In genomic region chr4:55545681-55546632, GRCh38 we compare ENCODE assay signal across 1 cellular context.
TF ChIP-seq lines count a peak whose summit lies in the region.

No MANE protein-coding gene starts in this region.

TF ChIP-seq in K562, 482 proteins besides CTCF, POLR2A, EP300 and RAD21 (continued from another document and continues in another):
- no peak for TF ChIP-seq ZBTB33 (CRISPR knock-in tag; IDR thresholded peaks at IDR 0.05)
- no peak for TF ChIP-seq CEBPG (CRISPR knock-in tag; IDR thresholded peaks at IDR 0.05)
- no peak for TF ChIP-seq CEBPG (tag; conservative IDR thresholded peaks at IDR 0.05 in 1 of 2, IDR thresholded peaks at IDR 0.05 in 1 of 2)
- peak; percentile 41; the same call in 1 of the 2 replicates for TF ChIP-seq ZNF511 (CRISPR knock-in tag; IDR thresholded peaks at IDR 0.05)
- TF ChIP-seq HDAC8 (tag; IDR thresholded peaks at IDR 0.05), result no peak
- peak; percentile 36 to 84 for TF ChIP-seq E2F6 (IDR thresholded peaks at IDR 0.05; ENCODE audit: borderline replicate concordance in 1 of 2, extremely low read depth in 1 of 2, insufficient read depth in 1 of 2, insufficient read length in 1 of 2, low read depth in 1 of 2, low read length in 1 of 2, poor library complexity in 1 of 2, severe bottlenecking in 1 of 2)
- TF ChIP-seq PPARD (CRISPR knock-in tag; IDR thresholded peaks at IDR 0.05), result no peak
- TF ChIP-seq HMG20A (CRISPR knock-in tag; conservative IDR thresholded peaks at IDR 0.05), result no peak
- TF ChIP-seq SMARCC2 (IDR thresholded peaks at IDR 0.05; ENCODE audit: low read depth), result peak; percentile 58; the same call in 1 of the 2 replicates
- no peak for TF ChIP-seq CBX3 (IDR thresholded peaks at IDR 0.05; ENCODE audit: borderline replicate concordance in 1 of 2, low read length in 2 of 2)
- TF ChIP-seq ZNF586 (CRISPR knock-in tag; conservative IDR thresholded peaks at IDR 0.05), result no peak
- peak; percentile 54 to 56 for TF ChIP-seq NRF1 (conservative IDR thresholded peaks at IDR 0.05 in 1 of 2, IDR thresholded peaks at IDR 0.05 in 1 of 2)
- TF ChIP-seq XRCC3 (IDR thresholded peaks at IDR 0.05), result no peak
- TF ChIP-seq CHD2 (IDR thresholded peaks at IDR 0.05; ENCODE audit: low read depth, low read length), result 0 out of 2 replicates have a peak, but pooled peaks have one; percentile 7
- TF ChIP-seq PTRF (tag; IDR thresholded peaks at IDR 0.05), result no peak
- TF ChIP-seq ZNF740 (CRISPR knock-in tag; IDR thresholded peaks at IDR 0.05), result no peak
- TF ChIP-seq ZNF740 (tag; IDR thresholded peaks at IDR 0.05), result peak in 1 of 2 experiments; percentile 68; a peak in 1 of 4 replicates
- no peak for TF ChIP-seq KLF10 (CRISPR knock-in tag; IDR thresholded peaks at IDR 0.05)
- TF ChIP-seq ARID1B (IDR thresholded peaks at IDR 0.05), result no peak
- peak; percentile 89 for TF ChIP-seq POLR2G (IDR thresholded peaks at IDR 0.05; ENCODE audit: low read depth, low read length)
- no peak for TF ChIP-seq ZNF174 (CRISPR knock-in tag; IDR thresholded peaks at IDR 0.05)
- TF ChIP-seq ZNF655 (CRISPR knock-in tag; IDR thresholded peaks at IDR 0.05), result no peak
- peak; percentile 62 for TF ChIP-seq GMEB1 (CRISPR knock-in tag; IDR thresholded peaks at IDR 0.05)
- no peak for TF ChIP-seq ZNF354B (CRISPR knock-in tag; IDR thresholded peaks at IDR 0.05)
- TF ChIP-seq FOXA3 (CRISPR knock-in tag; conservative IDR thresholded peaks at IDR 0.05 in 1 of 2, IDR thresholded peaks at IDR 0.05 in 1 of 2), result no peak; a peak in 1 of 4 replicates
- peak; percentile 78 for TF ChIP-seq FIP1L1 (IDR thresholded peaks at IDR 0.05; ENCODE audit: low read depth, low read length, poor library complexity, severe bottlenecking)
- TF ChIP-seq BRD4 (IDR thresholded peaks at IDR 0.05), result no peak
- TF ChIP-seq ELF1 (tag; IDR thresholded peaks at IDR 0.05), result peak; percentile 72
- TF ChIP-seq HOXB6 (CRISPR knock-in tag; IDR thresholded peaks at IDR 0.05; ENCODE audit: borderline replicate concordance), result no peak
- TF ChIP-seq ZNF592 (IDR thresholded peaks at IDR 0.05), result peak; percentile 42; the same call in 1 of the 2 replicates
- 0 out of 2 replicates have a peak, but pooled peaks have one; percentile 37 for TF ChIP-seq PHF21A (IDR thresholded peaks at IDR 0.05; ENCODE audit: borderline replicate concordance, low read depth)
- no peak for TF ChIP-seq GATAD2A (IDR thresholded peaks at IDR 0.05)
- no peak for TF ChIP-seq ARID3B (CRISPR knock-in tag; IDR thresholded peaks at IDR 0.05; ENCODE audit: borderline replicate concordance)
- TF ChIP-seq RBM22 (IDR thresholded peaks at IDR 0.05; ENCODE audit: low read depth, low read length, poor library complexity, severe bottlenecking), result peak; percentile 74
- no peak for TF ChIP-seq NFXL1 (CRISPR knock-in tag; IDR thresholded peaks at IDR 0.05)
- peak; percentile 45; the same call in 1 of the 2 replicates for TF ChIP-seq C11orf30 (IDR thresholded peaks at IDR 0.05; ENCODE audit: low read depth)
- no peak; the same call in 1 of the 2 replicates for TF ChIP-seq POLR2H (tag; IDR thresholded peaks at IDR 0.05; ENCODE audit: low read depth)
- no peak for TF ChIP-seq ZNF778 (CRISPR knock-in tag; IDR thresholded peaks at IDR 0.05)
- peak; percentile 54 for TF ChIP-seq FOSL1 (tag; conservative IDR thresholded peaks at IDR 0.05)
- TF ChIP-seq CBFA2T2 (conservative IDR thresholded peaks at IDR 0.05), result no peak
- TF ChIP-seq NCOA1 (IDR thresholded peaks at IDR 0.05; ENCODE audit: low read depth), result peak; percentile 77; the same call in 1 of the 2 replicates
- peak; percentile 35; the same call in 1 of the 2 replicates for TF ChIP-seq JUND (IDR thresholded peaks at IDR 0.05; ENCODE audit: borderline replicate concordance, low read depth, low read length)
- no peak for TF ChIP-seq JUND (tag; IDR thresholded peaks at IDR 0.05; ENCODE audit: borderline replicate concordance, low read depth, low read length)
- TF ChIP-seq HINFP (tag; conservative IDR thresholded peaks at IDR 0.05; ENCODE audit: low read depth), result no peak
- no peak for TF ChIP-seq ZNF311 (CRISPR knock-in tag; IDR thresholded peaks at IDR 0.05)
- TF ChIP-seq CHD4 (IDR thresholded peaks at IDR 0.05; ENCODE audit: insufficient read depth, insufficient replicate concordance, low read depth, low read length, poor library complexity, severe bottlenecking), result peak; percentile 18
- no peak for TF ChIP-seq ZNF253 (CRISPR knock-in tag; conservative IDR thresholded peaks at IDR 0.05)
- TF ChIP-seq TARDBP (IDR thresholded peaks at IDR 0.05), result peak; percentile 82
- no peak for TF ChIP-seq PBX2 (CRISPR knock-in tag; IDR thresholded peaks at IDR 0.05; ENCODE audit: low read depth)
- TF ChIP-seq PBX2 (tag; conservative IDR thresholded peaks at IDR 0.05; ENCODE audit: low read depth), result no peak
- 0 out of 4 replicates have a peak, but pooled peaks of 1 of the 2 experiments have one; percentile 16 for TF ChIP-seq ETV6 (IDR thresholded peaks at IDR 0.05; ENCODE audit: borderline replicate concordance in 1 of 2, low read depth in 2 of 2, low read length in 1 of 2)
- no peak for TF ChIP-seq ETV6 (CRISPR knock-in tag; IDR thresholded peaks at IDR 0.05; ENCODE audit: borderline replicate concordance)
